In genomic region chr14:73047808-73048207, GRCh38 we compare ENCODE assay signal across 19 cellular contexts. TPM values are rescaled to one million over a fixed set of nuclear protein-coding genes. Genes with fewer than 3 reads are reported as not detected.
DNase-seq lines count a peak whose midpoint lies in the region; FAIRE-seq and TF ChIP-seq lines count a peak whose summit lies in the region.
"Had no signal": no experiment of that assay in that cellular context is flagged by ENCODE, and none has a peak within 500 bp of the region (broad histone marks: within the 10 kb centered on the region; RNA-seq: fewer than 3 reads in every experiment).

No MANE protein-coding gene starts in this region.

- H3K36me3 Mint-ChIP-seq in type B pancreatic cell (no peaks in the 10 kb centered on the region), Calu3 (ENCODE audit: insufficient read depth, unreplicated experiment) (no peaks in the 10 kb centered on the region)

- H3K4me3 Mint-ChIP-seq in type B pancreatic cell (peak overlapping the region; percentile 24), Calu3 (ENCODE audit: low read depth, unreplicated experiment) (no peak overlapping the region)

- BruUV-seq in Calu3 (replicated peaks; lab: Mats Ljungman, UMichigan) = no TSS peak

- CTCF ChIA-PET in Calu3 (lab: Charles Lee) = no interaction called here

- H3K9me3 Mint-ChIP-seq in type B pancreatic cell (no peaks in the 10 kb centered on the region), Calu3 (ENCODE audit: low read depth, unreplicated experiment) (no peaks in the 10 kb centered on the region)

- H3K27ac Mint-ChIP-seq in type B pancreatic cell (peak overlapping the region; percentile 64), Calu3 (ENCODE audit: unreplicated experiment) (no peak overlapping the region)

- H3K4me1 Mint-ChIP-seq in type B pancreatic cell (ENCODE audit: unreplicated experiment) = no peaks in the 10 kb centered on the region
- H3K4me1 Mint-ChIP-seq in Calu3 (ENCODE audit: low read depth, unreplicated experiment) = no peaks in the 10 kb centered on the region

- peak; percentile 14 for DNase-seq in NOMO-1 treated with DMSO at 0.1 percent for 48 hours (lab: John Stamatoyannopoulos, UW; ENCODE audit: unreplicated experiment)
- DNase-seq in NOMO-1 (lab: John Stamatoyannopoulos, UW; ENCODE audit: unreplicated experiment in 2 of 2) = no peak
- DNase-seq in NCI-H69 (lab: John Stamatoyannopoulos, UW) = peak; percentile 33
- peak; percentile 30 for DNase-seq in fibroblast of peridontal ligament (ENCODE audit: extremely low read depth)
- DNase-seq in type B pancreatic cell (ENCODE audit: extremely low spot score, unreplicated experiment) = no peak
- DNase-seq in Calu3 = no peak
- DNase-seq in NCI-H128 (lab: John Stamatoyannopoulos, UW; ENCODE audit: unreplicated experiment) = no peak
- DNase-seq in GM12892 (ENCODE audit: insufficient read length) = no peak
- DNase-seq: 8988T, EL, GOT3, NCI-H1048, NCI-H1436 treated with DMSO at 0.1 percent for 48 hours, NCI-H2029, NCI-H2171, PC-9, SIG-M5 had no signal

- no peak for FAIRE-seq in GM12892 (lab: Jason Lieb, UNC)
- FAIRE-seq: GM12878, GM18507 had no signal

- intact Hi-C loops in Calu3 (cut with micrococcal nuclease; ENCODE audit: unreplicated experiment) = no loop called here

- no peaks in the 10 kb centered on the region for H3K27me3 Mint-ChIP-seq in type B pancreatic cell
- H3K27me3 Mint-ChIP-seq in Calu3 (ENCODE audit: unreplicated experiment) = no peaks in the 10 kb centered on the region

- no peak for TF ChIP-seq POLR2A in GM12892 (IDR thresholded peaks at IDR 0.05; ENCODE audit: low read depth, low read length)

- TF ChIP-seq CTCF in type B pancreatic cell (conservative IDR thresholded peaks at IDR 0.05) (no peak), Calu3 (IDR thresholded peaks at IDR 0.05; ENCODE audit: unreplicated experiment) (no peak)

RNA-seq across cellular contexts. Expression of gene RBM25, which starts 10.5 kb away (rescaled TPM):
- total RNA-seq in type B pancreatic cell (ENCODE audit: low replicate concordance) (77.9 and 94.6 TPM in 2 replicates), Calu3 (2022) (87.5 and 94.2 TPM in 2 replicates)
- polyA plus RNA-seq in GM12892 (2012; ENCODE audit: missing spikeins) = 71.1 TPM

RNA-seq across cellular contexts. Expression of gene ZFYVE1, which starts 20.9 kb away (rescaled TPM):
- total RNA-seq in type B pancreatic cell (ENCODE audit: low replicate concordance) = 18.6 and 19.7 TPM in 2 replicates
- 10.6 and 11.9 TPM in 2 replicates for total RNA-seq in Calu3 (2022)
- polyA plus RNA-seq in GM12892 (2012; ENCODE audit: missing spikeins) = 6.5 TPM

Comparison
In these comparisons a context has a peak if more than half of its experiments do, and no peak if none do; other contexts are left out.
1. DNase-seq: peak in NOMO-1 treated with DMSO at 0.1 percent for 48 hours (single experiment), NCI-H69 (single experiment) and fibroblast of peridontal ligament (single experiment); none in NOMO-1 (0 of 2), type B pancreatic cell (single experiment), Calu3 (single experiment), NCI-H128 (single experiment) and GM12892 (single experiment).